ENCODE assay signal across 1 cellular context in the genomic region with DNA sequence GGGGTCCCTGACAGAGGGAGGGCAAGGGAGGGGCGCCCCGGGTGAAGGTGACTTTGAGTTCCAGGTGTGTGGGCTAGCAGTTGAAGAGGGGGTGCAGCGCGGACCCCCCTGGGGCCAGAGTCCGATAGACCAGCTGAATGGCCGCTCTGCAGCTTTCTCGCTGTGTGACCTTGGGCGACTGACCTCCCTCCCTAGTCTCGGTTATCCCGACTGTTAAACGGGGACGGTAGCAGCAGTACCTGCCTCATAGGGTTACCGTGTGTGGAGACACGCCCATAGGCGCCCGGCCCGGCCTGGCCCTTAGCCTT.
TF ChIP-seq lines count a peak whose summit lies in the region.

No MANE protein-coding gene starts in this region.

TF ChIP-seq in IMR-90, 13 proteins besides CTCF, POLR2A, EP300 and RAD21 (continued from another document):
- no peak for TF ChIP-seq RCOR1 (IDR thresholded peaks at IDR 0.05; ENCODE audit: insufficient replicate concordance, low read length)
- no peak for TF ChIP-seq CHD1 (IDR thresholded peaks at IDR 0.05; ENCODE audit: low read depth, low read length)
- no peak for TF ChIP-seq CEBPB (IDR thresholded peaks at IDR 0.05; ENCODE audit: low read depth, low read length)
